14 cellular contexts compared by ENCODE assay signal in genomic region chr3:9340450-9341009, GRCh38.
DNase-seq lines count a peak whose midpoint lies in the region; ATAC-seq lines count a peak whose summit lies in the region.
"Had no signal": no experiment of that assay in that cellular context is flagged by ENCODE, and none has a peak within 500 bp of the region (broad histone marks: within the 10 kb centered on the region; RNA-seq: fewer than 3 reads in every experiment).

No MANE protein-coding gene starts in this region.

- no peaks in the 10 kb centered on the region for H3K27me3 Mint-ChIP-seq in stimulated activated naive CD8-positive, alpha-beta T cell treated with anti-CD3 and anti-CD28 coated beads, Interleukin-15, amount 100 ng/mL, for 72 hours

- no peak overlapping the region for H3K4me3 Mint-ChIP-seq in stimulated activated naive CD8-positive, alpha-beta T cell treated with anti-CD3 and anti-CD28 coated beads, Interleukin-15, amount 100 ng/mL, for 72 hours
- H3K4me3 Mint-ChIP-seq: natural killer cell had no signal

- no peak for ATAC-seq in stimulated activated naive CD8-positive, alpha-beta T cell treated with anti-CD3 and anti-CD28 coated beads, Interleukin-15, Interleukin-2, amounts not matched to agents 100 U/mL and 50 U/mL, for 24 hours
- no peak for ATAC-seq in stimulated activated naive CD8-positive, alpha-beta T cell treated with anti-CD3 and anti-CD28 coated beads, Interleukin-15, amount 100 ng/mL, for 72 hours
- no peak for ATAC-seq in HG02981 (IDR thresholded peaks at IDR 0.05; ENCODE audit: unreplicated experiment)
- ATAC-seq: GM12878, natural killer cell had no signal

- DNase-seq in AG08395 (ENCODE audit: low spot score) (peak; percentile 82), NCI-H69 (lab: John Stamatoyannopoulos, UW) (peak; percentile 10), dedifferentiated amniotic fluid mesenchymal stem cell (ENCODE audit: extremely low spot score) (peak; percentile 33), SHP77 treated with DMSO at 0.1 percent for 48 hours (lab: John Stamatoyannopoulos, UW) (no peak)
- DNase-seq in stimulated activated naive CD8-positive, alpha-beta T cell treated with anti-CD3 and anti-CD28 coated beads, Interleukin-15, Interleukin-2, amounts not matched to agents 100 U/mL and 50 U/mL, for 24 hours, result no peak
- DNase-seq in stimulated activated naive CD8-positive, alpha-beta T cell treated with anti-CD3 and anti-CD28 coated beads, Interleukin-15, amount 100 ng/mL, for 72 hours, result no peak
- DNase-seq: hypothalamus, natural killer cell, NCI-H510A, thyroid gland had no signal

- H3K27ac Mint-ChIP-seq in stimulated activated naive CD8-positive, alpha-beta T cell treated with anti-CD3 and anti-CD28 coated beads, Interleukin-15, amount 100 ng/mL, for 72 hours, result no peak overlapping the region
- H3K27ac Mint-ChIP-seq: natural killer cell had no signal

- no peaks in the 10 kb centered on the region for H3K4me1 ChIP-seq in muscle layer of colon (ENCODE audit: insufficient read depth, low read length)
- H3K4me1 ChIP-seq: BLaER1 had no signal

- no peaks in the 10 kb centered on the region for H3K36me3 ChIP-seq in muscle layer of colon (ENCODE audit: insufficient read depth, low read length)
- H3K36me3 ChIP-seq: BLaER1, thyroid gland had no signal

- no peak overlapping the region for H3K4me3 ChIP-seq in muscle layer of colon (ENCODE audit: low read depth in 1 of 2, low read length in 2 of 2)
- H3K4me3 ChIP-seq: BLaER1, GM12878, thyroid gland had no signal

- no peaks in the 10 kb centered on the region for H3K9me3 Mint-ChIP-seq in stimulated activated naive CD8-positive, alpha-beta T cell treated with anti-CD3 and anti-CD28 coated beads, Interleukin-15, amount 100 ng/mL, for 72 hours
- H3K9me3 Mint-ChIP-seq: natural killer cell had no signal

- H3K4me1 Mint-ChIP-seq in stimulated activated naive CD8-positive, alpha-beta T cell treated with anti-CD3 and anti-CD28 coated beads, Interleukin-15, amount 100 ng/mL, for 72 hours, result no peaks in the 10 kb centered on the region
- H3K4me1 Mint-ChIP-seq: natural killer cell had no signal

- H3K9ac ChIP-seq in muscle layer of colon (ENCODE audit: low read length), result no peak overlapping the region
- H3K9ac ChIP-seq: BLaER1 had no signal

- peak overlapping the region; percentile 14 for H3K27ac ChIP-seq in muscle layer of colon (ENCODE audit: low read depth, low read length)
- H3K27ac ChIP-seq: BLaER1, thyroid gland had no signal

- no peaks in the 10 kb centered on the region for H3K27me3 ChIP-seq in muscle layer of colon (ENCODE audit: control insufficient read depth in 1 of 2, insufficient read depth in 2 of 2, low read length in 2 of 2)
- H3K27me3 ChIP-seq: BLaER1, thyroid gland had no signal

- H3K9me3 ChIP-seq in muscle layer of colon (ENCODE audit: low read length), result no peaks in the 10 kb centered on the region
- H3K9me3 ChIP-seq: BLaER1, thyroid gland had no signal

Comparison
In these comparisons a context has a peak if more than half of its experiments do, and no peak if none do; other contexts are left out.
1. DNase-seq: peak in AG08395 (single experiment), NCI-H69 (single experiment) and dedifferentiated amniotic fluid mesenchymal stem cell (single experiment); none in stimulated activated naive CD8-positive, alpha-beta T cell treated with anti-CD3 and anti-CD28 coated beads, Interleukin-15, Interleukin-2, amounts not matched to agents 100 U/mL and 50 U/mL, for 24 hours (single experiment), stimulated activated naive CD8-positive, alpha-beta T cell treated with anti-CD3 and anti-CD28 coated beads, Interleukin-15, amount 100 ng/mL, for 72 hours (0 of 2) and SHP77 treated with DMSO at 0.1 percent for 48 hours (single experiment).